ENCODE assay signal across 8 cellular contexts in genomic region chr10:70903262-70903921, GRCh38. TPM values are rescaled to one million over a fixed set of nuclear protein-coding genes. Genes with fewer than 3 reads are reported as not detected.
DNase-seq lines count a peak whose midpoint lies in the region; ATAC-seq and TF ChIP-seq lines count a peak whose summit lies in the region.

No MANE protein-coding gene starts in this region.

- no peak overlapping the region for H2AFZ ChIP-seq in MM.1S (ENCODE audit: low read length)

- H3K79me2 ChIP-seq in MM.1S (ENCODE audit: low read length), result no peaks in the 10 kb centered on the region

- no peaks in the 10 kb centered on the region for H3F3A ChIP-seq in MM.1S (ENCODE audit: insufficient read depth, low read length)

- no peaks in the 10 kb centered on the region for H3K4me1 ChIP-seq in MM.1S (ENCODE audit: low read length)

- H3K9ac ChIP-seq in MM.1S (ENCODE audit: low read length), result no peak overlapping the region

- no peak for ATAC-seq in GM19035 (IDR thresholded peaks at IDR 0.05; ENCODE audit: unreplicated experiment)

- H3K36me3 ChIP-seq in MM.1S (replicated peaks; ENCODE audit: insufficient read depth, low read length), result no peaks in the 10 kb centered on the region

- H3K4me3 ChIP-seq in MM.1S (ENCODE audit: low read length), result no peak overlapping the region
- no peak overlapping the region for H3K4me3 ChIP-seq in fibroblast of villous mesenchyme (ENCODE audit: low read depth, low read length)

- H3K27me3 ChIP-seq in MM.1S (replicated peaks; ENCODE audit: insufficient read depth, low read length), result peaks cover 44% of the 10 kb centered on the region

- DNase-seq in SKM-1 treated with dmso at 0.1 percent for 144 hours (lab: John Stamatoyannopoulos, UW; ENCODE audit: unreplicated experiment), result peak; percentile 39
- DNase-seq in SKM-1 (lab: John Stamatoyannopoulos, UW; ENCODE audit: unreplicated experiment), result no peak
- peak; percentile 37 for DNase-seq in MM.1S
- peak; percentile 73 for DNase-seq in activated CD8-positive, alpha-beta memory T cell treated with anti-CD3 and anti-CD28 coated beads, Interleukin-2, amount 50 U/mL, for 48 hours
- DNase-seq in fibroblast of villous mesenchyme (ENCODE audit: low read depth), result peak; percentile 51
- peak in 37 of 56 donors; percentile 6 to 74 (median 28) for DNase-seq in nucleus accumbens (lab: John Stamatoyannopoulos, UW)
- DNase-seq in effector CD8-positive, alpha-beta T cell (lab: John Stamatoyannopoulos, UW), result no peak

- H3K9me2 ChIP-seq in MM.1S (replicated peaks; ENCODE audit: insufficient read depth, low read length), result no peaks in the 10 kb centered on the region

- no peaks in the 10 kb centered on the region for H3K9me3 ChIP-seq in MM.1S (replicated peaks; ENCODE audit: insufficient read depth, low read length)

- H3K27ac ChIP-seq in MM.1S (ENCODE audit: low read length), result no peak overlapping the region

- TF ChIP-seq CTCF in MM.1S (IDR thresholded peaks at IDR 0.05; ENCODE audit: low read length) (peak; percentile 86), fibroblast of villous mesenchyme (IDR thresholded peaks at IDR 0.05; ENCODE audit: insufficient read depth, low read depth, low read length) (peak; percentile 94)

- no peaks in the 10 kb centered on the region for H4K20me1 ChIP-seq in MM.1S (ENCODE audit: insufficient read depth, low read length)

- H3K4me2 ChIP-seq in MM.1S (ENCODE audit: low read depth, low read length), result no peak overlapping the region

RNA-seq across cellular contexts. Expression of gene PCBD1, which starts 15.0 kb away (rescaled TPM):
- total RNA-seq in fibroblast of villous mesenchyme, result 24.2 and 26.8 TPM in 2 replicates

Comparison
In these comparisons a context has a peak if more than half of its experiments do, and no peak if none do; other contexts are left out.
1. DNase-seq: peak in SKM-1 treated with dmso at 0.1 percent for 144 hours (single experiment), MM.1S (single experiment), activated CD8-positive, alpha-beta memory T cell treated with anti-CD3 and anti-CD28 coated beads, Interleukin-2, amount 50 U/mL, for 48 hours (single experiment), fibroblast of villous mesenchyme (single experiment) and nucleus accumbens (37 of 56); none in SKM-1 (single experiment) and effector CD8-positive, alpha-beta T cell (single experiment).